8 cellular contexts compared by ENCODE assay signal in genomic region chr12:19440019-19440858, GRCh38. TPM values are rescaled to one million over a fixed set of nuclear protein-coding genes. Genes with fewer than 3 reads are reported as not detected.
A peak's percentile ranks its signal among the peaks of the same experiment; 100 is the strongest.
DNase-seq lines count a peak whose midpoint lies in the region; ATAC-seq and TF ChIP-seq lines count a peak whose summit lies in the region.

No MANE protein-coding gene starts in this region.

- peak; percentile 23 for DNase-seq in NCI-H1436 (lab: John Stamatoyannopoulos, UW)
- DNase-seq in NCI-H1436 treated with DMSO at 0.1 percent for 48 hours (lab: John Stamatoyannopoulos, UW): no peak
- DNase-seq in NCI-H1694 treated with DMSO at 0.1 percent for 48 hours (lab: John Stamatoyannopoulos, UW): peak; percentile 19
- DNase-seq in activated CD4-positive, alpha-beta T cell treated with anti-CD3 and anti-CD28 coated beads, Interleukin-2, amount 50 U/mL, for 48 hours: peak; percentile 60 to 71
- peak in 9 of 10 donors; percentile 26 to 68 (median 33) for DNase-seq in dorsolateral prefrontal cortex
- peak; percentile 64 for DNase-seq in lower lobe of right lung
- peak; percentile 26 to 56 (median 30) for DNase-seq in stimulated activated CD4-positive, alpha-beta T cell treated with anti-CD3 and anti-CD28 coated beads, TNF-alpha, amount 100 ng/mL, for 24 hours (ENCODE audit: low read depth in 3 of 3)

- intact Hi-C loops in dorsolateral prefrontal cortex (cut with DNase I) (no loop called here), lower lobe of right lung (cut with DNase I) (no loop called here)

- peak in 2 of 56 donors; percentile 3 to 9 for TF ChIP-seq CTCF in dorsolateral prefrontal cortex (IDR thresholded peaks at IDR 0.05 in 54 of 56, conservative IDR thresholded peaks at IDR 0.05 in 2 of 56; ENCODE audit: low read depth in 1 of 56, partially characterized antibody in 56 of 56)
- TF ChIP-seq CTCF in lower lobe of right lung (IDR thresholded peaks at IDR 0.05): no peak

- H3K36me3 ChIP-seq in lower lobe of right lung: peaks cover 4% of the 10 kb centered on the region

- H3K4me3 ChIP-seq in dorsolateral prefrontal cortex (peak overlapping the region; percentile 42 to 100 (median 92)), lower lobe of right lung (peak overlapping the region; percentile 95)

- H3K9me3 ChIP-seq in lower lobe of right lung: no peaks in the 10 kb centered on the region

- peaks cover 30% of the 10 kb centered on the region for H3K4me1 ChIP-seq in lower lobe of right lung

- peak; percentile 36 for ATAC-seq in HG02759 (IDR thresholded peaks at IDR 0.05; ENCODE audit: unreplicated experiment)
- peak; percentile 49 to 65 for ATAC-seq in lower lobe of right lung

- H3K27me3 ChIP-seq in dorsolateral prefrontal cortex (no peaks in the 10 kb centered on the region), lower lobe of right lung (ENCODE audit: low read depth) (no peaks in the 10 kb centered on the region)

- H3K27ac ChIP-seq in dorsolateral prefrontal cortex (peak overlapping the region; percentile 63 to 98 (median 92)), lower lobe of right lung (peak overlapping the region; percentile 86)

RNA-seq across cellular contexts. Expression of gene AEBP2, which starts 0.9 kb away (rescaled TPM):
- total RNA-seq in dorsolateral prefrontal cortex: 10 to 100 TPM; 47.9 to 93.2 (median 69.6) TPM
- total RNA-seq in lower lobe of right lung: 36.7 TPM
